ENCODE assay signal across 2 cellular contexts in genomic region chr3:178434206-178434805, GRCh38.
TF ChIP-seq lines count a peak whose summit lies in the region.

No MANE protein-coding gene starts in this region.

TF ChIP-seq in Ishikawa, 13 proteins besides CTCF, POLR2A, EP300 and RAD21 (continued from another document):
- TF ChIP-seq, protein P1, sequence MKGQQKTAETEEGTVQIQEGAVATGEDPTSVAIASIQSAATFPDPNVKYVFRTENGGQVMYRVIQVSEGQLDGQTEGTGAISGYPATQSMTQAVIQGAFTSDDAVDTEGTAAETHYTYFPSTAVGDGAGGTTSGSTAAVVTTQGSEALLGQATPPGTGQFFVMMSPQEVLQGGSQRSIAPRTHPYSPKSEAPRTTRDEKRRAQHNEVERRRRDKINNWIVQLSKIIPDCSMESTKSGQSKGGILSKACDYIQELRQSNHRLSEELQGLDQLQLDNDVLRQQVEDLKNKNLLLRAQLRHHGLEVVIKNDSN (IDR thresholded peaks at IDR 0.05), result no peak
- TF ChIP-seq CEBPB (IDR thresholded peaks at IDR 0.05) (no peak), NFIC (IDR thresholded peaks at IDR 0.05) (no peak), TAF1 (IDR thresholded peaks at IDR 0.05; ENCODE audit: low read depth) (no peak)

TF ChIP-seq in WTC11, 78 proteins besides CTCF, POLR2A, EP300 and RAD21 (continued from another document):
- TF ChIP-seq IRF1 (CRISPR knock-in tag; IDR thresholded peaks at IDR 0.05), result no peak
- no peak for TF ChIP-seq ELF4 (CRISPR knock-in tag; IDR thresholded peaks at IDR 0.05; ENCODE audit: low read depth)
- TF ChIP-seq PRRX2 (CRISPR knock-in tag; IDR thresholded peaks at IDR 0.05), result no peak
- no peak for TF ChIP-seq NR3C1 (CRISPR knock-in tag; conservative IDR thresholded peaks at IDR 0.05; ENCODE audit: low read depth)
- TF ChIP-seq E2F5 (CRISPR knock-in tag; IDR thresholded peaks at IDR 0.05), result no peak
- no peak for TF ChIP-seq ERG (CRISPR knock-in tag; IDR thresholded peaks at IDR 0.05)
- TF ChIP-seq CBFB (CRISPR knock-in tag; IDR thresholded peaks at IDR 0.05; ENCODE audit: low read depth), result no peak
